In the genomic region with DNA sequence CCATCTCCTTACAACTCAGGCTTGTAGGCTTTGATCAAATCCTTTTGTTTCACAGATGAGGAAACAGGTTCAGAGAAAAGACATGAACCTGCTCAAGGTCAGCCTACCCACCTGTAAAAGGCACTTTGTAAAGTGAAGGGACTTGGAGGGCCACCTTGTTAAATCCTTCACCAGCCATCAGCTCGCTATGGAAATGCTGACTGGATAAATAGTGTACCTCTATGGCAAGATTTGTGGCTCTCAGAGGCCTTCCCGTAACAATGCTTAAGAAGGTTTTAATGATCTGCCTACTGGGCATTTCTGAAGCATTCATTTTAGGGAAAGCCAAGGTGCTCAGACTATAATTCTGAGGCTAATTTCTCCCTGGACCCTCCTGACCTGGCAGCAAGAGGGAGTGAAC, we compare ENCODE assay signal across 28 cellular contexts.
"Had no signal": no experiment of that assay in that cellular context is flagged by ENCODE, and none has a peak within 500 bp of the region (broad histone marks: within the 10 kb centered on the region; RNA-seq: fewer than 3 reads in every experiment).

No MANE protein-coding gene starts in this region.

- ATAC-seq: activated CD4-positive, CD25-positive, alpha-beta regulatory T cell treated with anti-CD3 and anti-CD28 coated beads, Interleukin-2, amount 50 U/mL, for 24 hours; foreskin keratinocyte; heart left ventricle; left colon; natural killer cell; right cardiac atrium had no signal

- FAIRE-seq: endothelial cell of umbilical vein, kidney, TTC549 had no signal

- H3K27me3 ChIP-seq: breast epithelium, foreskin keratinocyte, stomach, thyroid gland, upper lobe of left lung, vagina had no signal

- DNase-seq: activated CD4-positive, alpha-beta memory T cell treated with anti-CD3 and anti-CD28 coated beads for 36 hours; activated CD4-positive, alpha-beta T cell treated with anti-CD3 and anti-CD28 coated beads for 48 hours; activated CD8-positive, alpha-beta memory T cell treated with anti-CD3 and anti-CD28 coated beads, Interleukin-2, amount 50 U/mL, for 4 hours; activated gamma-delta T cell treated with Interleukin-2 at 50 U/mL for 16 hours; activated naive CD4-positive, alpha-beta T cell treated with anti-CD3 and anti-CD28 coated beads, Interleukin-2, amount 50 U/mL, for 16 hours; activated T-cell treated with anti-CD3 and anti-CD28 coated beads, Interleukin-2, amount 50 U/mL, for 24 hours; central memory CD4-positive, alpha-beta T cell; foreskin keratinocyte; heart left ventricle; hypothalamus; immature natural killer cell; kidney; left colon; natural killer cell; posterior cingulate gyrus; right cardiac atrium; stimulated activated CD4-positive, alpha-beta T cell treated with anti-CD3 and anti-CD28 coated beads, Interleukin-2, amount 100 ng/mL, for 48 hours; stomach; T-helper 9 cell; thyroid gland; upper lobe of left lung had no signal

- H3K4me3 Mint-ChIP-seq: activated CD4-positive, alpha-beta memory T cell treated with anti-CD3 and anti-CD28 coated beads for 36 hours; activated T-cell treated with anti-CD3 and anti-CD28 coated beads, Interleukin-2, amount 50 U/mL, for 24 hours; immature natural killer cell; natural killer cell; T-helper 1 cell treated with Interleukin-12 subunit alpha and Interleukin-12 subunit beta and Interleukin-4 antibody, amounts not matched to agents 30 μg/mL and 1 μg/mL, for 36 hours had no signal

- H3K9me3 Mint-ChIP-seq: natural killer cell had no signal

- H3K9me3 ChIP-seq: breast epithelium, stomach, thyroid gland, vagina had no signal

- H3K36me3 Mint-ChIP-seq: natural killer cell had no signal

- H3K36me3 ChIP-seq: breast epithelium, heart left ventricle, stomach, thyroid gland, upper lobe of left lung, vagina had no signal

- H3K27ac ChIP-seq: breast epithelium, foreskin keratinocyte, thyroid gland, vagina, VCaP had no signal

- H3K27me3 Mint-ChIP-seq: activated CD4-positive, alpha-beta memory T cell treated with anti-CD3 and anti-CD28 coated beads for 36 hours; activated T-cell treated with anti-CD3 and anti-CD28 coated beads, Interleukin-2, amount 50 U/mL, for 24 hours had no signal

- H3K4me1 ChIP-seq: breast epithelium, foreskin keratinocyte, vagina had no signal

- H3K4me3 ChIP-seq: breast epithelium, heart left ventricle, stomach, thyroid gland, upper lobe of left lung, vagina had no signal

- H3K27ac Mint-ChIP-seq: natural killer cell; T-helper 1 cell treated with Interleukin-12 subunit alpha and Interleukin-12 subunit beta and Interleukin-4 antibody, amounts not matched to agents 30 μg/mL and 1 μg/mL, for 36 hours had no signal
